8 cellular contexts compared by ENCODE assay signal in genomic region chr3:9932843-9933560, GRCh38.
DNase-seq lines count a peak whose midpoint lies in the region; ATAC-seq and TF ChIP-seq lines count a peak whose summit lies in the region.

No MANE protein-coding gene starts in this region.

- peak; percentile 74 for DNase-seq in CMK (ENCODE audit: low read depth)
- peak; percentile 72 for DNase-seq in NOMO-1 treated with DMSO at 0.1 percent for 48 hours (lab: John Stamatoyannopoulos, UW; ENCODE audit: unreplicated experiment)
- DNase-seq in activated CD8-positive, alpha-beta memory T cell treated with anti-CD3 and anti-CD28 coated beads, Interleukin-2, amount 50 U/mL, for 24 hours (ENCODE audit: extremely low read depth), result peak; percentile 63
- DNase-seq in epithelial cell of esophagus (ENCODE audit: low read depth), result peak; percentile 80
- peak; percentile 91 for DNase-seq in stimulated activated CD8-positive, alpha-beta memory T cell treated with anti-CD3 and anti-CD28 coated beads, Interleukin-4, amount 100 ng/mL, for 48 hours

- peak; percentile 69 for TF ChIP-seq CTCF in epithelial cell of esophagus (IDR thresholded peaks at IDR 0.05; ENCODE audit: insufficient read depth, low read depth, low read length, missing control alignments)

- H3K36me3 ChIP-seq in muscle layer of colon (ENCODE audit: insufficient read depth, low read length), result peaks cover 38% of the 10 kb centered on the region

- H3K27me3 ChIP-seq in muscle layer of colon (ENCODE audit: control insufficient read depth in 1 of 2, insufficient read depth in 2 of 2, low read length in 2 of 2), result no peaks in the 10 kb centered on the region

- ATAC-seq in GM19372 (IDR thresholded peaks at IDR 0.05; ENCODE audit: low read depth, unreplicated experiment) (peak; percentile 53), HG03469 (IDR thresholded peaks at IDR 0.05; ENCODE audit: unreplicated experiment) (peak; percentile 55)

- H3K4me3 ChIP-seq in epithelial cell of esophagus (ENCODE audit: low read length) (peak overlapping the region; percentile 83), muscle layer of colon (ENCODE audit: low read depth in 1 of 2, low read length in 2 of 2) (peak overlapping the region; percentile 89 to 94)

- peaks cover 17% of the 10 kb centered on the region for H3K4me1 ChIP-seq in muscle layer of colon (ENCODE audit: insufficient read depth, low read length)

- peak overlapping the region; percentile 95 for H3K27ac ChIP-seq in muscle layer of colon (ENCODE audit: low read depth, low read length)

- no peak overlapping the region for H3K9ac ChIP-seq in muscle layer of colon (ENCODE audit: low read length)

- H3K9me3 ChIP-seq in muscle layer of colon (ENCODE audit: low read length), result no peaks in the 10 kb centered on the region

Comparison
In these comparisons a context has a peak if more than half of its experiments do, and no peak if none do; other contexts are left out.
1. Peak in every context shown above with its lines: DNase-seq, ATAC-seq, H3K4me3 ChIP-seq and H3K27ac ChIP-seq.